1 cellular context compared by ENCODE assay signal in genomic region chr18:159933-160332, GRCh38.
TF ChIP-seq lines count a peak whose summit lies in the region.

No MANE protein-coding gene starts in this region.

TF ChIP-seq in HepG2, 621 proteins besides CTCF, POLR2A, EP300 and RAD21:
- no peak for TF ChIP-seq ZNF724P (CRISPR knock-in tag; IDR thresholded peaks at IDR 0.05; ENCODE audit: borderline replicate concordance)
- peak; percentile 34; the same call in 1 of the 2 replicates for TF ChIP-seq ZBTB38 (CRISPR knock-in tag; IDR thresholded peaks at IDR 0.05)
TF ChIP-seq in HepG2: peak in this region for 1.
